8 cellular contexts compared by ENCODE assay signal in the genomic region with DNA sequence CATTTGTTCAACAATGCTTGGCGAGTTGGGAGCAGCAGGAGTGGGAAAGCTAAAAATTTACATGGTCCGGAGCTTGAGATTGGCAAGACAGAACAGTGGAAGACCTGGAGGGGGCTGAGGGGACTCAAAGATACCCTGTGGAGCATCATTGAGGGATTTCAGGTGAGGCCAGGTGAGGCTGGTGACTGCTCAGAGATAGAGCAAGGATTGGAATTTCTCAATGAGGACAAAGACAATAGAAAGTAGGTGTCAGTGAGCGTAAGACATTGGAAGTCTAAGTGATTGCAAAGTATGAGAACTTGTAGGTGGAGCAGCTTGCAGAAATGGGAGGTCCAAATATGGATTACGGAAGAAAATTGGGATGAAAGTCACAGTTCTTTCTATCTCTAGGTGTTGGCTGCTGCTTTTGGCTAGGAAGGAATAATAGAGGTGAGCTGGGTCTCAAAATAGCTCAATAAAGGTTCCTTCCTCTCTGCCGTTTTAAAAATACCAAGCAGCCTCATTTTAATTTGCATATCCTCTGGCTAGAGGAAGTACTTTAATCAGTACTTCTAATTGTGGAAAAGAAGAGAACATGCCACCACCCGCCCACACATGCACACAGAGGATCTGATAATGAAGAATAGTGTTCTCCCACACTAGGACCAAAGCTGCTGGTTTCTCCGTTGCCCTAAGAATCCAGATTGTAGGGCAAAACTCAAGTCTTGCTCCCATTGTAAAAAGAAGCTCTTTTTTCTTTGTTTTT. TPM values are rescaled to one million over a fixed set of nuclear protein-coding genes. Genes with fewer than 3 reads are reported as not detected.
DNase-seq lines count a peak whose midpoint lies in the region; ATAC-seq, FAIRE-seq and TF ChIP-seq lines count a peak whose summit lies in the region.

No MANE protein-coding gene starts in this region.

- DNase-seq in NB4 (ENCODE audit: low read depth): peak; percentile 68
- peak in 4 of 10 donors; percentile 52 to 85 (median 71) for DNase-seq in dorsolateral prefrontal cortex
- DNase-seq in H4 (ENCODE audit: low spot score): no peak
- DNase-seq in HEK293T (ENCODE audit: extremely low spot score): no peak
- no peak for DNase-seq in H54 (ENCODE audit: insufficient read length, low spot score)
- no peak for DNase-seq in left lobe of liver (ENCODE audit: low spot score)

- TF ChIP-seq CTCF in NB4 (IDR thresholded peaks at IDR 0.05; ENCODE audit: low read depth, low read length) (no peak), dorsolateral prefrontal cortex (IDR thresholded peaks at IDR 0.05 in 54 of 56, conservative IDR thresholded peaks at IDR 0.05 in 2 of 56; ENCODE audit: low read depth in 1 of 56, partially characterized antibody in 56 of 56) (no peak)

- peak overlapping the region in 40 of 59 donors; percentile 4 to 75 (median 42) for H3K27ac ChIP-seq in dorsolateral prefrontal cortex

- ATAC-seq in GM21717 (IDR thresholded peaks at IDR 0.05; ENCODE audit: unreplicated experiment): peak; percentile 74
- ATAC-seq in left lobe of liver: no peak

- TF ChIP-seq POLR2A in NB4 (IDR thresholded peaks at IDR 0.05; ENCODE audit: extremely low read depth, insufficient read length) (no peak), H54 (IDR thresholded peaks at IDR 0.05; ENCODE audit: low read depth, low read length) (no peak)

- no peaks in the 10 kb centered on the region for H3K27me3 ChIP-seq in dorsolateral prefrontal cortex

- intact Hi-C loops in dorsolateral prefrontal cortex (cut with DNase I): no loop called here

- CTCF ChIA-PET in HEK293T (lab: Yijun Ruan, JAX): no interaction called here

- peak overlapping the region; percentile 46; the same call in 1 of the 2 replicates for H3K4me3 ChIP-seq in GM08714 (ENCODE audit: low read length)
- H3K4me3 ChIP-seq in NB4 (ENCODE audit: low read depth, low read length): no peak overlapping the region
- no peak overlapping the region for H3K4me3 ChIP-seq in dorsolateral prefrontal cortex

- FAIRE-seq in H54 (lab: Jason Lieb, UNC): no peak

- POLR2A ChIA-PET in HEK293T (lab: Yijun Ruan, JAX): no interaction called here

TF ChIP-seq in HEK293T, 16 proteins besides CTCF, POLR2A, EP300 and RAD21:
- TF ChIP-seq L3MBTL2 (conservative IDR thresholded peaks at IDR 0.05) (no peak), FOXM1 (IDR thresholded peaks at IDR 0.05; ENCODE audit: borderline replicate concordance) (no peak), SUZ12 (IDR thresholded peaks at IDR 0.05) (no peak), FOXA1 (IDR thresholded peaks at IDR 0.05) (no peak), ZNF384 (IDR thresholded peaks at IDR 0.05) (no peak), CTBP1 (IDR thresholded peaks at IDR 0.05; ENCODE audit: borderline replicate concordance) (no peak), FOXK2 (IDR thresholded peaks at IDR 0.05) (no peak), SP1 (IDR thresholded peaks at IDR 0.05) (no peak), ARNT (IDR thresholded peaks at IDR 0.05) (no peak), ELF4 (IDR thresholded peaks at IDR 0.05) (no peak), BHLHE40 (IDR thresholded peaks at IDR 0.05; ENCODE audit: borderline replicate concordance) (no peak), LEF1 (IDR thresholded peaks at IDR 0.05; ENCODE audit: borderline replicate concordance) (no peak), NFRKB (IDR thresholded peaks at IDR 0.05) (no peak), PKNOX1 (IDR thresholded peaks at IDR 0.05) (no peak), HDGF (IDR thresholded peaks at IDR 0.05; ENCODE audit: borderline replicate concordance) (no peak), TARDBP (IDR thresholded peaks at IDR 0.05) (no peak)
TF ChIP-seq in HEK293T: peak in this region for 0.

RNA-seq across cellular contexts. Expression of gene SORL1, which starts 42.4 kb away (rescaled TPM):
- total RNA-seq in dorsolateral prefrontal cortex: 100 to 1,000 TPM; 181 to 321 (median 250) TPM
- 2.5 and 3.6 TPM in 2 replicates for total RNA-seq in H4 (2014; rRNA removed; shearing (Covaris generic))
- total RNA-seq in left lobe of liver: 133 TPM

Comparison
In these comparisons a context has a peak if more than half of its experiments do, and no peak if none do; other contexts are left out.
1. RNA of gene SORL1, which starts 42.4 kb away (total RNA-seq): 181 to 321 TPM in dorsolateral prefrontal cortex and 133 TPM in left lobe of liver (single experiment); 2.5 to 3.6 TPM in H4; every median in the first group is over 10 times any median in the second.